In genomic region chr11:199782-200181, GRCh38 we compare ENCODE assay signal across 15 cellular contexts. TPM values are rescaled to one million over a fixed set of nuclear protein-coding genes. Genes with fewer than 3 reads are reported as not detected.
DNase-seq lines count a peak whose midpoint lies in the region; ATAC-seq, FAIRE-seq and TF ChIP-seq lines count a peak whose summit lies in the region.
"Had no signal": no experiment of that assay in that cellular context is flagged by ENCODE, and none has a peak within 500 bp of the region (broad histone marks: within the 10 kb centered on the region; RNA-seq: fewer than 3 reads in every experiment).

No MANE protein-coding gene starts in this region.

- no peak overlapping the region for H2BK15ac ChIP-seq in neuronal stem cell (ENCODE audit: low read length)

- H3K9me3 ChIP-seq in K562 (replicated peaks; ENCODE audit: control insufficient read depth, insufficient read depth, low read depth, low read length): no peaks in the 10 kb centered on the region
- H3K9me3 ChIP-seq in neuronal stem cell (replicated peaks in 1 of 2; ENCODE audit: control insufficient read depth in 2 of 2, insufficient read depth in 1 of 2, low read depth in 1 of 2, low read length in 2 of 2): no peaks in the 10 kb centered on the region
- H3K9me3 ChIP-seq: SJCRH30 had no signal

- in situ Hi-C loops in K562 (cut with MboI): loop anchor here (5.0 kb wide), 1 partner anchor 318 kb away; no protein-coding TSS in a partner anchor

- H3K4me1 Mint-ChIP-seq in GM23338: no peaks in the 10 kb centered on the region; the same call in 2 of the 3 replicates
- H3K4me1 Mint-ChIP-seq: neural crest cell had no signal

- H3K9me1 ChIP-seq in K562 (ENCODE audit: control insufficient read depth, insufficient read depth, low read length): no peaks in the 10 kb centered on the region

- H3K9ac ChIP-seq in K562 (ENCODE audit: insufficient read depth in 1 of 2, low read depth in 2 of 2, low read length in 2 of 2): peak overlapping the region in 1 of 2 experiments; percentile 68; a peak in 1 of 4 replicates
- H3K9ac ChIP-seq in neuronal stem cell (ENCODE audit: low read depth, low read length, poor library complexity): peak overlapping the region; percentile 37

- no peak for TF ChIP-seq EP300 in K562 (IDR thresholded peaks at IDR 0.05; ENCODE audit: low read length)

- H4K20me1 ChIP-seq in GM23338 (replicated peaks; ENCODE audit: insufficient read depth) (no peaks in the 10 kb centered on the region; the same call in 1 of the 2 replicates), K562 (replicated peaks; ENCODE audit: control insufficient read depth, insufficient read depth, low read length) (peaks cover 14% of the 10 kb centered on the region)

- H4K91ac ChIP-seq in neuronal stem cell (ENCODE audit: low read depth, low read length, poor library complexity): no peak overlapping the region

- no peak overlapping the region for H4K8ac ChIP-seq in neuronal stem cell (ENCODE audit: low read depth, low read length)

- no peak overlapping the region for H2BK5ac ChIP-seq in neuronal stem cell (ENCODE audit: low read length)

- H3K36me3 Mint-ChIP-seq in GM23338 (ENCODE audit: low read depth): peaks cover 12% of the 10 kb centered on the region

- no peak for TF ChIP-seq POLR2A in K562 (conservative IDR thresholded peaks at IDR 0.05)

- no TSS peak for BruUV-seq in K562 (replicated peaks; lab: Mats Ljungman, UMichigan)

- no peaks in the 10 kb centered on the region for H3F3A ChIP-seq in GM23338 (replicated peaks; ENCODE audit: low read depth)

- peak; percentile 27 for DNase-seq in activated CD4-positive, CD25-positive, alpha-beta regulatory T cell treated with anti-CD3 and anti-CD28 coated beads, Interleukin-2, amount 50 U/mL, for 72 hours
- DNase-seq in GM23338 (ENCODE audit: low spot score) (peak; percentile 56), K562 (ENCODE audit: extremely low read depth in 1 of 4, low spot score in 3 of 4) (peak in 1 of 4 experiments; percentile 18), neuronal stem cell (ENCODE audit: low spot score) (no peak), amygdala (lab: John Stamatoyannopoulos, UW) (no peak)
- DNase-seq in NK-92 treated with Interleukin-12 subunit alpha and Interleukin-12 subunit beta, amount 100 ng/mL, for 24 hours (lab: John Stamatoyannopoulos, UW): no peak
- DNase-seq: mammary epithelial cell; SJCRH30; stimulated activated naive CD4-positive, alpha-beta T cell treated with Interleukin-2 at 50 U/mL for 16 hours had no signal

- H3K27ac Mint-ChIP-seq in GM23338: no peak overlapping the region

- WGBS in K562 (ENCODE audit: insufficient coverage, low coverage, missing lambda C conversion rate): 81% methylated on average over 8 of the region's 8 CpGs
- WGBS in neuronal stem cell (ENCODE audit: extremely low coverage in 2 of 2, insufficient read length in 2 of 2, insufficient replicate concordance in 1 of 2), 2 donors: no CpG with 5 or more reads among the region's 8 CpGs

- peak overlapping the region; percentile 58 for H2BK12ac ChIP-seq in neuronal stem cell (ENCODE audit: low read length)

- H3K18ac ChIP-seq in neuronal stem cell (ENCODE audit: low read length): no peak overlapping the region

- no peak overlapping the region for H2BK120ac ChIP-seq in neuronal stem cell (ENCODE audit: low read depth, low read length)

- FAIRE-seq in K562 (lab: Jason Lieb, UNC): no peak
- FAIRE-seq: astrocyte, G401.6 had no signal

- H3K4ac ChIP-seq in neuronal stem cell (ENCODE audit: low read length): peak overlapping the region; percentile 7

- H3K27ac ChIP-seq in GM23338 (ENCODE audit: low read depth) (no peak overlapping the region), K562 (ENCODE audit: extremely low read depth, low read depth, low read length) (no peak overlapping the region), neuronal stem cell (replicated peaks; ENCODE audit: low read length) (no peak overlapping the region)
- H3K27ac ChIP-seq: SJCRH30 had no signal

- intact Hi-C loops in K562 (cut with micrococcal nuclease): no loop called here

- H3K4me2 ChIP-seq in GM23338 (no peak overlapping the region), K562 (ENCODE audit: insufficient read depth, low read length) (no peak overlapping the region), neuronal stem cell (ENCODE audit: insufficient read depth, low read length, poor library complexity, severe bottlenecking) (peak overlapping the region; percentile 18)

- H3K14ac ChIP-seq in neuronal stem cell (ENCODE audit: low read length): peak overlapping the region; percentile 82

- H2AK5ac ChIP-seq in neuronal stem cell (ENCODE audit: low read depth, low read length): no peak overlapping the region

- no peak overlapping the region for H3K4me3 Mint-ChIP-seq in GM23338
- H3K4me3 Mint-ChIP-seq: CD8-positive, alpha-beta memory T cell; neural crest cell had no signal

- no peaks in the 10 kb centered on the region for H3K9me2 ChIP-seq in GM23338 (ENCODE audit: insufficient read depth)

- H3K4me1 ChIP-seq in GM23338 (ENCODE audit: insufficient read depth) (no peaks in the 10 kb centered on the region), K562 (replicated peaks in 1 of 2; ENCODE audit: control insufficient read depth in 2 of 2, insufficient read depth in 2 of 2, low read length in 2 of 2) (peaks cover 13 to 37% of the 10 kb centered on the region in 2 experiments; a peak in 4 of 5 replicates), neuronal stem cell (ENCODE audit: control insufficient read depth in 2 of 2, insufficient read depth in 1 of 2, low read depth in 1 of 2, low read length in 2 of 2) (no peaks in the 10 kb centered on the region)

- H3K36me3 ChIP-seq in GM23338 (ENCODE audit: insufficient read depth): no peaks in the 10 kb centered on the region
- peaks cover 31% of the 10 kb centered on the region for H3K36me3 ChIP-seq in K562 (ENCODE audit: control insufficient read depth, insufficient read depth, low read length)
- H3K36me3 ChIP-seq in neuronal stem cell (replicated peaks in 1 of 2; ENCODE audit: control insufficient read depth in 2 of 2, insufficient read depth in 2 of 2, low read length in 2 of 2): peaks cover 20 to 26% of the 10 kb centered on the region in 2 donors

- no peaks in the 10 kb centered on the region for H3K27me3 ChIP-seq in GM23338 (ENCODE audit: insufficient read depth)
- no peaks in the 10 kb centered on the region for H3K27me3 ChIP-seq in K562 (ENCODE audit: control insufficient read depth in 2 of 2, insufficient read depth in 2 of 2, low read length in 2 of 2)
- H3K27me3 ChIP-seq in neuronal stem cell (ENCODE audit: control insufficient read depth in 3 of 3, insufficient read depth in 3 of 3, low read depth in 1 of 3, low read length in 3 of 3): no peaks in the 10 kb centered on the region
- H3K27me3 ChIP-seq: SJCRH30 had no signal

- H3K79me1 ChIP-seq in neuronal stem cell (ENCODE audit: low read depth, low read length): peaks cover 4% of the 10 kb centered on the region

- H3K4me3 ChIP-seq in GM23338 (no peak overlapping the region), K562 (no peak overlapping the region), neuronal stem cell (ENCODE audit: low read length in 2 of 2) (peak overlapping the region in 1 of 2 donors; percentile 59)
- H3K4me3 ChIP-seq: SJCRH30 had no signal

- POLR2A ChIA-PET in K562 (lab: Yijun Ruan, JAX): interaction anchor here (0.5 to 1.2 kb wide), 3 partner anchors 14 to 249 kb away, joined by 3 to 4 read pairs (median 3); no protein-coding TSS in a partner anchor

- H2AFZ ChIP-seq in GM23338 (no peak overlapping the region), K562 (ENCODE audit: low read depth, low read length) (no peak overlapping the region), neuronal stem cell (ENCODE audit: low read length) (no peak overlapping the region)

- TF ChIP-seq CTCF in GM23338 (conservative IDR thresholded peaks at IDR 0.05; ENCODE audit: low read depth in 2 of 2) (no peak), K562 (IDR thresholded peaks at IDR 0.05 in 2 of 3, conservative IDR thresholded peaks at IDR 0.05 in 1 of 3; ENCODE audit: insufficient read depth in 2 of 3, low read depth in 1 of 3, low read length in 3 of 3) (no peak)

- ATAC-seq in activated CD4-positive, CD25-positive, alpha-beta regulatory T cell treated with anti-CD3 and anti-CD28 coated beads, Interleukin-2, amount 50 U/mL, for 24 hours: no peak
- ATAC-seq in GM23338 (peak; percentile 60), K562 (no peak), GM19328 (IDR thresholded peaks at IDR 0.05; ENCODE audit: unreplicated experiment) (no peak)

- no peaks in the 10 kb centered on the region; the same call in 2 of the 3 replicates for H3K9me3 Mint-ChIP-seq in GM23338
- H3K9me3 Mint-ChIP-seq: CD8-positive, alpha-beta memory T cell; neural crest cell had no signal

- H3K27me3 Mint-ChIP-seq in GM23338 (ENCODE audit: insufficient read depth, low read depth, poor library complexity): peaks cover 11% of the 10 kb centered on the region
- H3K27me3 Mint-ChIP-seq: CD8-positive, alpha-beta memory T cell had no signal

- H3K23ac ChIP-seq in neuronal stem cell (ENCODE audit: low read depth, low read length, poor library complexity): peak overlapping the region; percentile 35

- H3K79me2 ChIP-seq in GM23338 (replicated peaks; ENCODE audit: insufficient read depth) (no peaks in the 10 kb centered on the region), K562 (ENCODE audit: control insufficient read depth, insufficient read depth, low read length) (peaks cover 11% of the 10 kb centered on the region)

- TF ChIP-seq RAD21 in K562 (CRISPR knock-in tag; conservative IDR thresholded peaks at IDR 0.05 in 1 of 2, IDR thresholded peaks at IDR 0.05 in 1 of 2): no peak

- CTCF ChIA-PET in K562 (lab: Yijun Ruan, JAX; ENCODE audit: low intra/inter-chr PET ratio): no interaction called here

RNA-seq across cellular contexts. Expression of gene SCGB1C1, which starts 6.9 kb away (rescaled TPM):
- not detected in 2 replicates for total RNA-seq in GM23338 (2014; rRNA removed; shearing (Covaris generic))
- polyA plus RNA-seq in GM23338 (2016; fragmentation: Nextera tagmentation; extraction: Ambion mirVana): not detected in 2 replicates
- not detected in 2 replicates for total RNA-seq in K562 (2011; cell fraction: chromatin; rRNA removed; ENCODE audit: low replicate concordance)
- total RNA-seq in K562 (2011; cell fraction: nucleolus; rRNA removed): not detected in 2 replicates
- total RNA-seq in K562 (2011; cell fraction: nucleoplasm; rRNA removed): not detected in 2 replicates
- not detected in 2 replicates for total RNA-seq in K562 (2014; rRNA removed)
- not detected in 2 replicates for total RNA-seq in K562 (2014; rRNA removed; fragmentation: Illumina TruSeq; extraction: Trizol)
- not detected in 2 replicates for total RNA-seq in K562 (2015; rRNA removed; fragmentation: Illumina TruSeq; extraction: Trizol)
- not detected in 2 replicates for total RNA-seq in K562 (2021)
- polyA plus RNA-seq in K562 (2011; rRNA removed): not detected in 2 replicates
- not detected in 2 replicates for polyA plus RNA-seq in K562 (2011; cell fraction: cytosol; rRNA removed)
- not detected in 2 replicates for polyA plus RNA-seq in K562 (2011; cell fraction: nucleus; rRNA removed)
- not detected in 2 replicates for polyA plus RNA-seq in K562 (2012)
- polyA plus RNA-seq in K562 (2014; fragmentation: Illumina TruSeq; extraction: Trizol): not detected in 2 replicates
- not detected for polyA plus RNA-seq in K562 (2014; fragmentation: Nextera tagmentation; extraction: Ambion mirVana)
- not detected in 2 replicates for polyA plus RNA-seq in K562 (2014; rRNA removed)
- not detected in 2 replicates for polyA minus RNA-seq in K562 (2011; rRNA and poly(A)+ RNA removed)
- not detected in 2 replicates for polyA minus RNA-seq in K562 (2011; cell fraction: cytosol; rRNA and poly(A)+ RNA removed)
- polyA minus RNA-seq in K562 (2011; cell fraction: nucleus; rRNA and poly(A)+ RNA removed): not detected in 2 replicates
- not detected for polyA plus RNA-seq in neuronal stem cell (2013, experiment 1 of 2)
- polyA plus RNA-seq in neuronal stem cell (2013, experiment 2 of 2): not detected
- total RNA-seq: astrocyte; CD8-positive, alpha-beta memory T cell; mammary epithelial cell; neural crest cell; SJCRH30 had no signal
- polyA plus RNA-seq: CD8-positive, alpha-beta memory T cell; mammary epithelial cell had no signal

RNA-seq across cellular contexts. Expression of gene BET1L, which starts 7.4 kb away (rescaled TPM):
- total RNA-seq in GM23338 (2014; rRNA removed; shearing (Covaris generic)): 19.5 and 20.5 TPM in 2 replicates
- 15.2 and 22.8 TPM in 2 replicates for polyA plus RNA-seq in GM23338 (2016; fragmentation: Nextera tagmentation; extraction: Ambion mirVana)
- 168 and 375 TPM in 2 replicates for total RNA-seq in K562 (2011; cell fraction: chromatin; rRNA removed; ENCODE audit: low replicate concordance)
- total RNA-seq in K562 (2011; cell fraction: nucleolus; rRNA removed): 219 and 250 TPM in 2 replicates
- 182 and 198 TPM in 2 replicates for total RNA-seq in K562 (2011; cell fraction: nucleoplasm; rRNA removed)
- total RNA-seq in K562 (2014; rRNA removed): 18.3 and 26.8 TPM in 2 replicates
- 12.6 and 18.8 TPM in 2 replicates for total RNA-seq in K562 (2014; rRNA removed; fragmentation: Illumina TruSeq; extraction: Trizol)
- 19.9 and 21.3 TPM in 2 replicates for total RNA-seq in K562 (2015; rRNA removed; fragmentation: Illumina TruSeq; extraction: Trizol)
- total RNA-seq in K562 (2021): 55.9 and 59.7 TPM in 2 replicates
- polyA plus RNA-seq in K562 (2011; rRNA removed): 69.1 and 111 TPM in 2 replicates
- 133 and 146 TPM in 2 replicates for polyA plus RNA-seq in K562 (2011; cell fraction: cytosol; rRNA removed)
- polyA plus RNA-seq in K562 (2011; cell fraction: nucleus; rRNA removed): 154 and 183 TPM in 2 replicates
- polyA plus RNA-seq in K562 (2012): 42.7 and 71.4 TPM in 2 replicates
- polyA plus RNA-seq in K562 (2014; fragmentation: Illumina TruSeq; extraction: Trizol): 65.3 and 66.3 TPM in 2 replicates
- 10 to 100 TPM in 1 of 2 experiments, 1 to 10 TPM in 1; 9.9 to 12.1 TPM for polyA plus RNA-seq in K562 (2014; fragmentation: Nextera tagmentation; extraction: Ambion mirVana)
- polyA plus RNA-seq in K562 (2014; rRNA removed): 41.1 and 49.5 TPM in 2 replicates
- polyA minus RNA-seq in K562 (2011; rRNA and poly(A)+ RNA removed): 80.3 and 82.9 TPM in 2 replicates
- polyA minus RNA-seq in K562 (2011; cell fraction: cytosol; rRNA and poly(A)+ RNA removed): 38.7 and 41.0 TPM in 2 replicates
- polyA minus RNA-seq in K562 (2011; cell fraction: nucleus; rRNA and poly(A)+ RNA removed): 94.4 and 132 TPM in 2 replicates
- 17.3 TPM for polyA plus RNA-seq in neuronal stem cell (2013, experiment 1 of 2)
- 17.0 TPM for polyA plus RNA-seq in neuronal stem cell (2013, experiment 2 of 2)

RNA-seq across cellular contexts. Expression of gene RIC8A, which starts 7.7 kb away (rescaled TPM):
- 65.5 and 81.3 TPM in 2 replicates for total RNA-seq in GM23338 (2014; rRNA removed; shearing (Covaris generic))
- 23.6 and 27.3 TPM in 2 replicates for polyA plus RNA-seq in GM23338 (2016; fragmentation: Nextera tagmentation; extraction: Ambion mirVana)
- total RNA-seq in K562 (2011; cell fraction: chromatin; rRNA removed; ENCODE audit: low replicate concordance): 113 and 349 TPM in 2 replicates
- 221 and 252 TPM in 2 replicates for total RNA-seq in K562 (2011; cell fraction: nucleolus; rRNA removed)
- total RNA-seq in K562 (2011; cell fraction: nucleoplasm; rRNA removed): 129 and 148 TPM in 2 replicates
- 92.6 and 135 TPM in 2 replicates for total RNA-seq in K562 (2014; rRNA removed)
- total RNA-seq in K562 (2014; rRNA removed; fragmentation: Illumina TruSeq; extraction: Trizol): 43.5 and 50.6 TPM in 2 replicates
- total RNA-seq in K562 (2015; rRNA removed; fragmentation: Illumina TruSeq; extraction: Trizol): 85.8 and 86.3 TPM in 2 replicates
- 103 and 108 TPM in 2 replicates for total RNA-seq in K562 (2021)
- 72.1 and 81.8 TPM in 2 replicates for polyA plus RNA-seq in K562 (2011; rRNA removed)
- 86.8 and 148 TPM in 2 replicates for polyA plus RNA-seq in K562 (2011; cell fraction: cytosol; rRNA removed)
- 298 and 428 TPM in 2 replicates for polyA plus RNA-seq in K562 (2011; cell fraction: nucleus; rRNA removed)
- 79.6 and 101 TPM in 2 replicates for polyA plus RNA-seq in K562 (2012)
- polyA plus RNA-seq in K562 (2014; fragmentation: Illumina TruSeq; extraction: Trizol): 88.1 and 93.2 TPM in 2 replicates
- 10 to 100 TPM; 10.7 to 13.6 TPM for polyA plus RNA-seq in K562 (2014; fragmentation: Nextera tagmentation; extraction: Ambion mirVana)
- 69.6 and 109 TPM in 2 replicates for polyA plus RNA-seq in K562 (2014; rRNA removed)
- polyA minus RNA-seq in K562 (2011; rRNA and poly(A)+ RNA removed): 54.7 and 72.9 TPM in 2 replicates
- 45.9 and 91.2 TPM in 2 replicates for polyA minus RNA-seq in K562 (2011; cell fraction: cytosol; rRNA and poly(A)+ RNA removed)
- 83.9 and 102 TPM in 2 replicates for polyA minus RNA-seq in K562 (2011; cell fraction: nucleus; rRNA and poly(A)+ RNA removed)
- polyA plus RNA-seq in neuronal stem cell (2013, experiment 1 of 2): 43.3 TPM
- 49.2 TPM for polyA plus RNA-seq in neuronal stem cell (2013, experiment 2 of 2)

RNA-seq across cellular contexts. Expression of gene SIRT3, which starts 36.4 kb away (rescaled TPM):
- 5.2 and 7.0 TPM in 2 replicates for total RNA-seq in GM23338 (2014; rRNA removed; shearing (Covaris generic))
- 8.9 and 11.4 TPM in 2 replicates for polyA plus RNA-seq in GM23338 (2016; fragmentation: Nextera tagmentation; extraction: Ambion mirVana)
- 63.3 and 67.6 TPM in 2 replicates for total RNA-seq in K562 (2011; cell fraction: chromatin; rRNA removed; ENCODE audit: low replicate concordance)
- total RNA-seq in K562 (2011; cell fraction: nucleolus; rRNA removed): 36.5 and 39.2 TPM in 2 replicates
- 42.6 and 50.4 TPM in 2 replicates for total RNA-seq in K562 (2011; cell fraction: nucleoplasm; rRNA removed)
- 13.3 and 14.5 TPM in 2 replicates for total RNA-seq in K562 (2014; rRNA removed)
- 8.6 and 8.7 TPM in 2 replicates for total RNA-seq in K562 (2014; rRNA removed; fragmentation: Illumina TruSeq; extraction: Trizol)
- total RNA-seq in K562 (2015; rRNA removed; fragmentation: Illumina TruSeq; extraction: Trizol): 8.2 and 10.0 TPM in 2 replicates
- total RNA-seq in K562 (2021): 14.9 and 15.2 TPM in 2 replicates
- 21.0 and 21.2 TPM in 2 replicates for polyA plus RNA-seq in K562 (2011; rRNA removed)
- polyA plus RNA-seq in K562 (2011; cell fraction: cytosol; rRNA removed): 28.7 and 34.0 TPM in 2 replicates
- 35.7 and 37.1 TPM in 2 replicates for polyA plus RNA-seq in K562 (2011; cell fraction: nucleus; rRNA removed)
- 19.8 and 24.0 TPM in 2 replicates for polyA plus RNA-seq in K562 (2012)
- polyA plus RNA-seq in K562 (2014; fragmentation: Illumina TruSeq; extraction: Trizol): 18.4 and 20.5 TPM in 2 replicates
- 1 to 10 TPM; 1.9 to 2.9 TPM for polyA plus RNA-seq in K562 (2014; fragmentation: Nextera tagmentation; extraction: Ambion mirVana)
- 23.8 and 27.5 TPM in 2 replicates for polyA plus RNA-seq in K562 (2014; rRNA removed)
- polyA minus RNA-seq in K562 (2011; rRNA and poly(A)+ RNA removed): 15.4 and 17.4 TPM in 2 replicates
- polyA minus RNA-seq in K562 (2011; cell fraction: cytosol; rRNA and poly(A)+ RNA removed): 5.5 and 16.2 TPM in 2 replicates
- 10.7 and 13.6 TPM in 2 replicates for polyA minus RNA-seq in K562 (2011; cell fraction: nucleus; rRNA and poly(A)+ RNA removed)
- polyA plus RNA-seq in neuronal stem cell (2013, experiment 1 of 2): 17.8 TPM
- polyA plus RNA-seq in neuronal stem cell (2013, experiment 2 of 2): 18.8 TPM

RNA-seq across cellular contexts. Expression of gene PSMD13, which starts 37.0 kb away (rescaled TPM):
- 99.9 and 111 TPM in 2 replicates for total RNA-seq in GM23338 (2014; rRNA removed; shearing (Covaris generic))
- polyA plus RNA-seq in GM23338 (2016; fragmentation: Nextera tagmentation; extraction: Ambion mirVana): 114 and 116 TPM in 2 replicates
- 209 and 273 TPM in 2 replicates for total RNA-seq in K562 (2011; cell fraction: chromatin; rRNA removed; ENCODE audit: low replicate concordance)
- 153 and 159 TPM in 2 replicates for total RNA-seq in K562 (2011; cell fraction: nucleolus; rRNA removed)
- 172 and 176 TPM in 2 replicates for total RNA-seq in K562 (2011; cell fraction: nucleoplasm; rRNA removed)
- 279 and 309 TPM in 2 replicates for total RNA-seq in K562 (2014; rRNA removed)
- total RNA-seq in K562 (2014; rRNA removed; fragmentation: Illumina TruSeq; extraction: Trizol): 199 and 209 TPM in 2 replicates
- total RNA-seq in K562 (2015; rRNA removed; fragmentation: Illumina TruSeq; extraction: Trizol): 176 and 185 TPM in 2 replicates
- total RNA-seq in K562 (2021): 236 and 254 TPM in 2 replicates
- polyA plus RNA-seq in K562 (2011; rRNA removed): 225 and 267 TPM in 2 replicates
- polyA plus RNA-seq in K562 (2011; cell fraction: cytosol; rRNA removed): 208 and 225 TPM in 2 replicates
- 238 and 252 TPM in 2 replicates for polyA plus RNA-seq in K562 (2011; cell fraction: nucleus; rRNA removed)
- polyA plus RNA-seq in K562 (2012): 146 and 216 TPM in 2 replicates
- 225 and 237 TPM in 2 replicates for polyA plus RNA-seq in K562 (2014; fragmentation: Illumina TruSeq; extraction: Trizol)
- 100 to 1,000 TPM; 370 to 383 TPM for polyA plus RNA-seq in K562 (2014; fragmentation: Nextera tagmentation; extraction: Ambion mirVana)
- polyA plus RNA-seq in K562 (2014; rRNA removed): 292 and 304 TPM in 2 replicates
- polyA minus RNA-seq in K562 (2011; rRNA and poly(A)+ RNA removed): 144 and 174 TPM in 2 replicates
- 61.1 and 89.0 TPM in 2 replicates for polyA minus RNA-seq in K562 (2011; cell fraction: cytosol; rRNA and poly(A)+ RNA removed)
- 54.5 and 75.3 TPM in 2 replicates for polyA minus RNA-seq in K562 (2011; cell fraction: nucleus; rRNA and poly(A)+ RNA removed)
- 70.9 TPM for polyA plus RNA-seq in neuronal stem cell (2013, experiment 1 of 2)
- 69.7 TPM for polyA plus RNA-seq in neuronal stem cell (2013, experiment 2 of 2)

Comparison
In these comparisons a context has a peak if more than half of its experiments do, and no peak if none do; other contexts are left out.
1. DNase-seq: peak in activated CD4-positive, CD25-positive, alpha-beta regulatory T cell treated with anti-CD3 and anti-CD28 coated beads, Interleukin-2, amount 50 U/mL, for 72 hours (single experiment) and GM23338 (single experiment); none in neuronal stem cell (single experiment), amygdala (0 of 56) and NK-92 treated with Interleukin-12 subunit alpha and Interleukin-12 subunit beta, amount 100 ng/mL, for 24 hours (single experiment).